In the genomic region with DNA sequence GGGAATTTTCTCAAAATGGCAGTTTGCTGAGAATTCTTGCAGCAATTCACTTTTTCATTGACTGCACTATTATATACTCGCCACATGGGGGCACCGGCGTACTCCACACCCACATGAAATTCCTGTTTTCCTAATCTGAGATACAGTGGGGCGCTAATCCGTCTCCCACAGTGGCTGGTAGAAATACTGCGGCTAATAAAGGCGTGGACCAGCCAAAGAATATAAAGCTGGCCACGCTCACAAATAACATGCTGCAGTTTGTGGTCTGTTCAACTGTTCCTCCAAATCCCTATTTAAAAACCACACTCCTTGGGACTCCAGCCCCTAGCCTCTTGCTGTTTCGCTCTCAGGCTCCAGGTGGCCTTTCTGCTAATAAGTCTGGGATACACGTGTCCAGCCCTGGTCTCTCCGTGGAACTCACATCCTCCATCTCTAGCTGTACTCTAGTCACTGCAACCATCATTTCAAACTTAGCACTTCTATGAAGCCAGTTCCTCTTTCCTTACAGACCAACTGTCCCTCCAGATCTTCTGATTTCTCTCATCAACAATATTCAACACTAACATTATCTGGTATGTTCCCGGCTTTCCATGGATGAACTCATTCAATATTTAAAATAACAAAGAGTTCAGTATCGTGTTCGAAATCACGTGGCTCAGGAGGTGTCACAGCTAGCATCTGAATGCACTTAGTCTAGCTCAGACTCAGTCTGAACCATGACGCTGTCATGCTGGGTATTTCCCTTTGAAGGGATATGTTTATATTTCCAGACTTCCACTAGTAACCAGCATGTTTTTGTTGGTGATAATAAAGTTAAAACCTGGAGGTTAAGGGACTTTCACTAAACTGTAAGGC, we compare ENCODE assay signal across 1 cellular context.
A peak's percentile ranks its signal among the peaks of the same experiment; 100 is the strongest.
TF ChIP-seq lines count a peak whose summit lies in the region.

No MANE protein-coding gene starts in this region.

TF ChIP-seq in K562, 482 proteins besides CTCF, POLR2A, EP300 and RAD21 (continued from another document and continues in another):
- TF ChIP-seq KLF1 (tag; IDR thresholded peaks at IDR 0.05) (no peak), ETV6 (IDR thresholded peaks at IDR 0.05; ENCODE audit: borderline replicate concordance in 1 of 2, low read depth in 2 of 2, low read length in 1 of 2) (no peak), ETV6 (CRISPR knock-in tag; IDR thresholded peaks at IDR 0.05; ENCODE audit: borderline replicate concordance) (no peak), ZNF551 (CRISPR knock-in tag; IDR thresholded peaks at IDR 0.05) (no peak), NELFE (IDR thresholded peaks at IDR 0.05; ENCODE audit: insufficient read depth, insufficient read length) (no peak), HCFC1 (IDR thresholded peaks at IDR 0.05; ENCODE audit: low read depth, low read length) (no peak), ZNF146 (CRISPR knock-in tag; IDR thresholded peaks at IDR 0.05; ENCODE audit: unreplicated experiment) (no peak), FOXA1 (IDR thresholded peaks at IDR 0.05; ENCODE audit: borderline replicate concordance) (no peak), RBM39 (optimal IDR thresholded peaks at IDR 0.05; ENCODE audit: low read depth, low read length) (no peak), MTF1 (CRISPR knock-in tag; IDR thresholded peaks at IDR 0.05; ENCODE audit: borderline replicate concordance) (no peak), SMARCA4 (IDR thresholded peaks at IDR 0.05) (no peak), NFIC (IDR thresholded peaks at IDR 0.05) (no peak), ZNF507 (tag; conservative IDR thresholded peaks at IDR 0.05) (no peak), ZNF23 (CRISPR knock-in tag; IDR thresholded peaks at IDR 0.05) (no peak), SMARCC2 (IDR thresholded peaks at IDR 0.05; ENCODE audit: low read depth) (no peak), NFE2 (IDR thresholded peaks at IDR 0.05; ENCODE audit: low read depth) (no peak), SLC30A9 (CRISPR knock-in tag; IDR thresholded peaks at IDR 0.05) (no peak), ZNF354B (CRISPR knock-in tag; IDR thresholded peaks at IDR 0.05) (no peak), ILF3 (IDR thresholded peaks at IDR 0.05; ENCODE audit: borderline replicate concordance) (no peak), ZNF780A (CRISPR knock-in tag; IDR thresholded peaks at IDR 0.05) (no peak), BACH1 (tag; IDR thresholded peaks at IDR 0.05) (no peak), KLF6 (CRISPR knock-in tag; IDR thresholded peaks at IDR 0.05; ENCODE audit: borderline replicate concordance) (no peak), RBM34 (IDR thresholded peaks at IDR 0.05; ENCODE audit: borderline replicate concordance, insufficient read depth, low read length) (no peak), NUFIP1 (IDR thresholded peaks at IDR 0.05; ENCODE audit: partially characterized antibody) (no peak), CAMTA2 (CRISPR knock-in tag; conservative IDR thresholded peaks at IDR 0.05) (no peak)
- TF ChIP-seq, protein P1, sequence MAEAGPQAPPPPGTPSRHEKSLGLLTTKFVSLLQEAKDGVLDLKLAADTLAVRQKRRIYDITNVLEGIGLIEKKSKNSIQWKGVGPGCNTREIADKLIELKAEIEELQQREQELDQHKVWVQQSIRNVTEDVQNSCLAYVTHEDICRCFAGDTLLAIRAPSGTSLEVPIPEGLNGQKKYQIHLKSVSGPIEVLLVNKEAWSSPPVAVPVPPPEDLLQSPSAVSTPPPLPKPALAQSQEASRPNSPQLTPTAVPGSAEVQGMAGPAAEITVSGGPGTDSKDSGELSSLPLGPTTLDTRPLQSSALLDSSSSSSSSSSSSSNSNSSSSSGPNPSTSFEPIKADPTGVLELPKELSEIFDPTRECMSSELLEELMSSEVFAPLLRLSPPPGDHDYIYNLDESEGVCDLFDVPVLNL (CRISPR knock-in tag; IDR thresholded peaks at IDR 0.05; ENCODE audit: low read depth): no peak
- TF ChIP-seq, protein P2, sequence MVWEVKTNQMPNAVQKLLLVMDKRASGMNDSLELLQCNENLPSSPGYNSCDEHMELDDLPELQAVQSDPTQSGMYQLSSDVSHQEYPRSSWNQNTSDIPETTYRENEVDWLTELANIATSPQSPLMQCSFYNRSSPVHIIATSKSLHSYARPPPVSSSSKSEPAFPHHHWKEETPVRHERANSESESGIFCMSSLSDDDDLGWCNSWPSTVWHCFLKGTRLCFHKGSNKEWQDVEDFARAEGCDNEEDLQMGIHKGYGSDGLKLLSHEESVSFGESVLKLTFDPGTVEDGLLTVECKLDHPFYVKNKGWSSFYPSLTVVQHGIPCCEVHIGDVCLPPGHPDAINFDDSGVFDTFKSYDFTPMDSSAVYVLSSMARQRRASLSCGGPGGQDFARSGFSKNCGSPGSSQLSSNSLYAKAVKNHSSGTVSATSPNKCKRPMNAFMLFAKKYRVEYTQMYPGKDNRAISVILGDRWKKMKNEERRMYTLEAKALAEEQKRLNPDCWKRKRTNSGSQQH (CRISPR knock-in tag; IDR thresholded peaks at IDR 0.05): 0 out of 2 replicates have a peak, but pooled peaks have one; percentile 35
- TF ChIP-seq, protein P3, sequence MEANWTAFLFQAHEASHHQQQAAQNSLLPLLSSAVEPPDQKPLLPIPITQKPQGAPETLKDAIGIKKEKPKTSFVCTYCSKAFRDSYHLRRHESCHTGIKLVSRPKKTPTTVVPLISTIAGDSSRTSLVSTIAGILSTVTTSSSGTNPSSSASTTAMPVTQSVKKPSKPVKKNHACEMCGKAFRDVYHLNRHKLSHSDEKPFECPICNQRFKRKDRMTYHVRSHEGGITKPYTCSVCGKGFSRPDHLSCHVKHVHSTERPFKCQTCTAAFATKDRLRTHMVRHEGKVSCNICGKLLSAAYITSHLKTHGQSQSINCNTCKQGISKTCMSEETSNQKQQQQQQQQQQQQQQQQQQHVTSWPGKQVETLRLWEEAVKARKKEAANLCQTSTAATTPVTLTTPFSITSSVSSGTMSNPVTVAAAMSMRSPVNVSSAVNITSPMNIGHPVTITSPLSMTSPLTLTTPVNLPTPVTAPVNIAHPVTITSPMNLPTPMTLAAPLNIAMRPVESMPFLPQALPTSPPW (CRISPR knock-in tag; IDR thresholded peaks at IDR 0.05): peak; percentile 25
- TF ChIP-seq, protein P4, sequence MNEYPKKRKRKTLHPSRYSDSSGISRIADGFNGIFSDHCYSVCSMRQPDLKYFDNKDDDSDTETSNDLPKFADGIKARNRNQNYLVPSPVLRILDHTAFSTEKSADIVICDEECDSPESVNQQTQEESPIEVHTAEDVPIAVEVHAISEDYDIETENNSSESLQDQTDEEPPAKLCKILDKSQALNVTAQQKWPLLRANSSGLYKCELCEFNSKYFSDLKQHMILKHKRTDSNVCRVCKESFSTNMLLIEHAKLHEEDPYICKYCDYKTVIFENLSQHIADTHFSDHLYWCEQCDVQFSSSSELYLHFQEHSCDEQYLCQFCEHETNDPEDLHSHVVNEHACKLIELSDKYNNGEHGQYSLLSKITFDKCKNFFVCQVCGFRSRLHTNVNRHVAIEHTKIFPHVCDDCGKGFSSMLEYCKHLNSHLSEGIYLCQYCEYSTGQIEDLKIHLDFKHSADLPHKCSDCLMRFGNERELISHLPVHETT (CRISPR knock-in tag; conservative IDR thresholded peaks at IDR 0.05 in 1 of 2, IDR thresholded peaks at IDR 0.05 in 1 of 2): no peak
- TF ChIP-seq, protein P5, sequence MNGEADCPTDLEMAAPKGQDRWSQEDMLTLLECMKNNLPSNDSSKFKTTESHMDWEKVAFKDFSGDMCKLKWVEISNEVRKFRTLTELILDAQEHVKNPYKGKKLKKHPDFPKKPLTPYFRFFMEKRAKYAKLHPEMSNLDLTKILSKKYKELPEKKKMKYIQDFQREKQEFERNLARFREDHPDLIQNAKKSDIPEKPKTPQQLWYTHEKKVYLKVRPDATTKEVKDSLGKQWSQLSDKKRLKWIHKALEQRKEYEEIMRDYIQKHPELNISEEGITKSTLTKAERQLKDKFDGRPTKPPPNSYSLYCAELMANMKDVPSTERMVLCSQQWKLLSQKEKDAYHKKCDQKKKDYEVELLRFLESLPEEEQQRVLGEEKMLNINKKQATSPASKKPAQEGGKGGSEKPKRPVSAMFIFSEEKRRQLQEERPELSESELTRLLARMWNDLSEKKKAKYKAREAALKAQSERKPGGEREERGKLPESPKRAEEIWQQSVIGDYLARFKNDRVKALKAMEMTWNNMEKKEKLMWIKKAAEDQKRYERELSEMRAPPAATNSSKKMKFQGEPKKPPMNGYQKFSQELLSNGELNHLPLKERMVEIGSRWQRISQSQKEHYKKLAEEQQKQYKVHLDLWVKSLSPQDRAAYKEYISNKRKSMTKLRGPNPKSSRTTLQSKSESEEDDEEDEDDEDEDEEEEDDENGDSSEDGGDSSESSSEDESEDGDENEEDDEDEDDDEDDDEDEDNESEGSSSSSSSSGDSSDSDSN (IDR thresholded peaks at IDR 0.05; ENCODE audit: borderline replicate concordance in 1 of 2, low read depth in 2 of 2, low read length in 2 of 2): no peak
- TF ChIP-seq, protein P6, sequence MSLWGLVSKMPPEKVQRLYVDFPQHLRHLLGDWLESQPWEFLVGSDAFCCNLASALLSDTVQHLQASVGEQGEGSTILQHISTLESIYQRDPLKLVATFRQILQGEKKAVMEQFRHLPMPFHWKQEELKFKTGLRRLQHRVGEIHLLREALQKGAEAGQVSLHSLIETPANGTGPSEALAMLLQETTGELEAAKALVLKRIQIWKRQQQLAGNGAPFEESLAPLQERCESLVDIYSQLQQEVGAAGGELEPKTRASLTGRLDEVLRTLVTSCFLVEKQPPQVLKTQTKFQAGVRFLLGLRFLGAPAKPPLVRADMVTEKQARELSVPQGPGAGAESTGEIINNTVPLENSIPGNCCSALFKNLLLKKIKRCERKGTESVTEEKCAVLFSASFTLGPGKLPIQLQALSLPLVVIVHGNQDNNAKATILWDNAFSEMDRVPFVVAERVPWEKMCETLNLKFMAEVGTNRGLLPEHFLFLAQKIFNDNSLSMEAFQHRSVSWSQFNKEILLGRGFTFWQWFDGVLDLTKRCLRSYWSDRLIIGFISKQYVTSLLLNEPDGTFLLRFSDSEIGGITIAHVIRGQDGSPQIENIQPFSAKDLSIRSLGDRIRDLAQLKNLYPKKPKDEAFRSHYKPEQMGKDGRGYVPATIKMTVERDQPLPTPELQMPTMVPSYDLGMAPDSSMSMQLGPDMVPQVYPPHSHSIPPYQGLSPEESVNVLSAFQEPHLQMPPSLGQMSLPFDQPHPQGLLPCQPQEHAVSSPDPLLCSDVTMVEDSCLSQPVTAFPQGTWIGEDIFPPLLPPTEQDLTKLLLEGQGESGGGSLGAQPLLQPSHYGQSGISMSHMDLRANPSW (CRISPR knock-in tag; IDR thresholded peaks at IDR 0.05): no peak
- TF ChIP-seq, protein P7, sequence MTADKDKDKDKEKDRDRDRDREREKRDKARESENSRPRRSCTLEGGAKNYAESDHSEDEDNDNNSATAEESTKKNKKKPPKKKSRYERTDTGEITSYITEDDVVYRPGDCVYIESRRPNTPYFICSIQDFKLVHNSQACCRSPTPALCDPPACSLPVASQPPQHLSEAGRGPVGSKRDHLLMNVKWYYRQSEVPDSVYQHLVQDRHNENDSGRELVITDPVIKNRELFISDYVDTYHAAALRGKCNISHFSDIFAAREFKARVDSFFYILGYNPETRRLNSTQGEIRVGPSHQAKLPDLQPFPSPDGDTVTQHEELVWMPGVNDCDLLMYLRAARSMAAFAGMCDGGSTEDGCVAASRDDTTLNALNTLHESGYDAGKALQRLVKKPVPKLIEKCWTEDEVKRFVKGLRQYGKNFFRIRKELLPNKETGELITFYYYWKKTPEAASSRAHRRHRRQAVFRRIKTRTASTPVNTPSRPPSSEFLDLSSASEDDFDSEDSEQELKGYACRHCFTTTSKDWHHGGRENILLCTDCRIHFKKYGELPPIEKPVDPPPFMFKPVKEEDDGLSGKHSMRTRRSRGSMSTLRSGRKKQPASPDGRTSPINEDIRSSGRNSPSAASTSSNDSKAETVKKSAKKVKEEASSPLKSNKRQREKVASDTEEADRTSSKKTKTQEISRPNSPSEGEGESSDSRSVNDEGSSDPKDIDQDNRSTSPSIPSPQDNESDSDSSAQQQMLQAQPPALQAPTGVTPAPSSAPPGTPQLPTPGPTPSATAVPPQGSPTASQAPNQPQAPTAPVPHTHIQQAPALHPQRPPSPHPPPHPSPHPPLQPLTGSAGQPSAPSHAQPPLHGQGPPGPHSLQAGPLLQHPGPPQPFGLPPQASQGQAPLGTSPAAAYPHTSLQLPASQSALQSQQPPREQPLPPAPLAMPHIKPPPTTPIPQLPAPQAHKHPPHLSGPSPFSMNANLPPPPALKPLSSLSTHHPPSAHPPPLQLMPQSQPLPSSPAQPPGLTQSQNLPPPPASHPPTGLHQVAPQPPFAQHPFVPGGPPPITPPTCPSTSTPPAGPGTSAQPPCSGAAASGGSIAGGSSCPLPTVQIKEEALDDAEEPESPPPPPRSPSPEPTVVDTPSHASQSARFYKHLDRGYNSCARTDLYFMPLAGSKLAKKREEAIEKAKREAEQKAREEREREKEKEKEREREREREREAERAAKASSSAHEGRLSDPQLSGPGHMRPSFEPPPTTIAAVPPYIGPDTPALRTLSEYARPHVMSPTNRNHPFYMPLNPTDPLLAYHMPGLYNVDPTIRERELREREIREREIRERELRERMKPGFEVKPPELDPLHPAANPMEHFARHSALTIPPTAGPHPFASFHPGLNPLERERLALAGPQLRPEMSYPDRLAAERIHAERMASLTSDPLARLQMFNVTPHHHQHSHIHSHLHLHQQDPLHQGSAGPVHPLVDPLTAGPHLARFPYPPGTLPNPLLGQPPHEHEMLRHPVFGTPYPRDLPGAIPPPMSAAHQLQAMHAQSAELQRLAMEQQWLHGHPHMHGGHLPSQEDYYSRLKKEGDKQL (CRISPR knock-in tag; IDR thresholded peaks at IDR 0.05; ENCODE audit: borderline replicate concordance): no peak
- TF ChIP-seq, protein P8, sequence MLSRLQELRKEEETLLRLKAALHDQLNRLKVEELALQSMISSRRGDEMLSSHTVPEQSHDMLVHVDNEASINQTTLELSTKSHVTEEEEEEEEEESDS (CRISPR knock-in tag; IDR thresholded peaks at IDR 0.05): no peak
- TF ChIP-seq, protein P9, sequence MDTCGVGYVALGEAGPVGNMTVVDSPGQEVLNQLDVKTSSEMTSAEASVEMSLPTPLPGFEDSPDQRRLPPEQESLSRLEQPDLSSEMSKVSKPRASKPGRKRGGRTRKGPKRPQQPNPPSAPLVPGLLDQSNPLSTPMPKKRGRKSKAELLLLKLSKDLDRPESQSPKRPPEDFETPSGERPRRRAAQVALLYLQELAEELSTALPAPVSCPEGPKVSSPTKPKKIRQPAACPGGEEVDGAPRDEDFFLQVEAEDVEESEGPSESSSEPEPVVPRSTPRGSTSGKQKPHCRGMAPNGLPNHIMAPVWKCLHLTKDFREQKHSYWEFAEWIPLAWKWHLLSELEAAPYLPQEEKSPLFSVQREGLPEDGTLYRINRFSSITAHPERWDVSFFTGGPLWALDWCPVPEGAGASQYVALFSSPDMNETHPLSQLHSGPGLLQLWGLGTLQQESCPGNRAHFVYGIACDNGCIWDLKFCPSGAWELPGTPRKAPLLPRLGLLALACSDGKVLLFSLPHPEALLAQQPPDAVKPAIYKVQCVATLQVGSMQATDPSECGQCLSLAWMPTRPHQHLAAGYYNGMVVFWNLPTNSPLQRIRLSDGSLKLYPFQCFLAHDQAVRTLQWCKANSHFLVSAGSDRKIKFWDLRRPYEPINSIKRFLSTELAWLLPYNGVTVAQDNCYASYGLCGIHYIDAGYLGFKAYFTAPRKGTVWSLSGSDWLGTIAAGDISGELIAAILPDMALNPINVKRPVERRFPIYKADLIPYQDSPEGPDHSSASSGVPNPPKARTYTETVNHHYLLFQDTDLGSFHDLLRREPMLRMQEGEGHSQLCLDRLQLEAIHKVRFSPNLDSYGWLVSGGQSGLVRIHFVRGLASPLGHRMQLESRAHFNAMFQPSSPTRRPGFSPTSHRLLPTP (IDR thresholded peaks at IDR 0.05; ENCODE audit: borderline replicate concordance, extremely low read depth, insufficient read length): no peak
